8 cellular contexts compared by ENCODE assay signal in the genomic region with DNA sequence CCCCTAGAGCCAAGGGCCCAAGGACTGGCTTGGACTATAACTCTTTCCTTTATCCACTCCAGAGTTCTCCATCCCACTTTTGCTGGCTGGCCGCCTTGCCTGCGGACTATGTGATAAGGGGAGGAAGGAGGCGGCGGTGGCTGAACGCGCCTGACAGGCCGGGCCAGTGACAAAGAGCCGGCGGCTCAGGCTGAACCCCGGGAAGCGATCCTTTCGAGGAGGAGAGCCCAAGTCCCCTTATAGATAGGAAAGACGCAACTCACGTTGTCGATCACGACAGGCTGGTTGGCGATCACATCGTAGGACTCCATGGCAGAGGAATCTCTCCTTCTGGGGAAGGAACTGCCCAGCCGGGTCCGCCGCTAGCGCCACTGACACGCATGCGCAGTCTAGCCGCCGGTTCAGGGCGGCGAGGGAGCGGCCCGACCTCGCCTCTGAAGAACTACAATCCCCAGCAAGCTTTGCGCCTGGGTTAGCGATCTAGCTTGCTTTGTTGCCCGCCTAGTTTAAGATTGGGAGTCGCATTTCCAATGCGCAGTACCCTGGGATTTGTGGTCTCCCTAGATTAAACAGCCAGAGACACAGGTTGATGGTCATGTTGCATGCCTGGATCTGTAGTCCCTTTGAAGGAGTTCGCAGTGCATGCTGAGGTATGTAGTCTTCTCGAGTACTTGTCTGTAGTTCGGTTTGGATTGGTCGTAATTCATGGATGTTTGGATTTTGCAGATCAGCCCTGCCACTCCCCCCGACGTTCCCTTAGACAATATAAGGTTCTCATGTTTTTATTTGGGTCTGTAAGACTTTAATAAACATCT. TPM values are rescaled to one million over a fixed set of nuclear protein-coding genes. Genes with fewer than 3 reads are reported as not detected.
DNase-seq lines count a peak whose midpoint lies in the region; ATAC-seq and TF ChIP-seq lines count a peak whose summit lies in the region.

TSS of gene ACTR1A (minus strand) at position 376 of the 815 bp plus-strand sequence. CDS start at position 311, 65 bp downstream.

- POLR2A ChIA-PET in activated CD4-positive, alpha-beta T cell treated with anti-CD3 and anti-CD28 coated beads, Interleukin-2, amount 10 ng/mL, durations not matched to agents 7 days and 5 days (lab: Charles Lee) = interaction anchor here (0.6 kb wide), 1 partner anchor 31 kb away, joined by 6 read pairs; no protein-coding TSS in a partner anchor

- H3K27ac ChIP-seq in coronary artery = peak within 1 kb of the TSS; percentile 86 to 98
- peak within 1 kb of the TSS; percentile 94 for H3K27ac ChIP-seq in layer of hippocampus (ENCODE audit: low read depth, low read length)

- CTCF ChIA-PET in activated CD4-positive, alpha-beta T cell treated with anti-CD3 and anti-CD28 coated beads, Interleukin-2, amount 10 ng/mL, durations not matched to agents 7 days and 5 days (lab: Charles Lee) = interaction anchor here (0.6 to 3.8 kb wide), 13 partner anchors 9 to 124 kb away, joined by 3 to 36 read pairs (median 6); partner anchors contain the start of gene C10orf95

- H3K4me1 Mint-ChIP-seq in activated CD4-positive, alpha-beta T cell treated with anti-CD3 and anti-CD28 coated beads, Interleukin-2, amount 10 ng/mL, durations not matched to agents 7 days and 5 days = peaks cover 38% of the 10 kb centered on the region

- no peaks in the 10 kb centered on the region for H3K27me3 Mint-ChIP-seq in activated CD4-positive, alpha-beta T cell treated with anti-CD3 and anti-CD28 coated beads, Interleukin-2, amount 10 ng/mL, durations not matched to agents 7 days and 5 days

- TF ChIP-seq CTCF in coronary artery (IDR thresholded peaks at IDR 0.05) = no peak

- peak; percentile 49 for ATAC-seq in GM19351 (IDR thresholded peaks at IDR 0.05; ENCODE audit: unreplicated experiment)
- peak; percentile 41 for ATAC-seq in HG03520 (IDR thresholded peaks at IDR 0.05; ENCODE audit: unreplicated experiment)

- DNase-seq in C1 segment of cervical spinal cord (lab: John Stamatoyannopoulos, UW) = peak; percentile 65 to 100 (median 94)
- DNase-seq in NCI-H69 (lab: John Stamatoyannopoulos, UW) = peak; percentile 97
- DNase-seq in activated CD4-positive, alpha-beta T cell treated with anti-CD3 and anti-CD28 coated beads, Interleukin-2, amount 10 ng/mL, durations not matched to agents 7 days and 5 days = peak; percentile 96
- DNase-seq in coronary artery (ENCODE audit: low spot score) = peak; percentile 97
- DNase-seq in stimulated activated CD4-positive, alpha-beta T cell treated with anti-CD3 and anti-CD28 coated beads, Interleukin-1b, Interleukin-23, amount 100 ng/mL, for 4 hours (ENCODE audit: low read depth in 2 of 2) = peak; percentile 87 to 90

- no peaks in the 10 kb centered on the region for H3K9me3 Mint-ChIP-seq in activated CD4-positive, alpha-beta T cell treated with anti-CD3 and anti-CD28 coated beads, Interleukin-2, amount 10 ng/mL, durations not matched to agents 7 days and 5 days

- no peaks in the 10 kb centered on the region for H3K27me3 ChIP-seq in layer of hippocampus (ENCODE audit: control insufficient read depth, insufficient read depth, low read length)

- H3K27ac Mint-ChIP-seq in activated CD4-positive, alpha-beta T cell treated with anti-CD3 and anti-CD28 coated beads, Interleukin-2, amount 10 ng/mL, durations not matched to agents 7 days and 5 days = no peak within 1 kb of the TSS

- peak within 1 kb of the TSS; percentile 89 for H3K4me3 ChIP-seq in coronary artery

- H3K4me3 Mint-ChIP-seq in activated CD4-positive, alpha-beta T cell treated with anti-CD3 and anti-CD28 coated beads, Interleukin-2, amount 10 ng/mL, durations not matched to agents 7 days and 5 days = no peak within 1 kb of the TSS

- H3K36me3 Mint-ChIP-seq in activated CD4-positive, alpha-beta T cell treated with anti-CD3 and anti-CD28 coated beads, Interleukin-2, amount 10 ng/mL, durations not matched to agents 7 days and 5 days (ENCODE audit: low read depth) = peaks cover 15% of the 10 kb centered on the region

RNA-seq across cellular contexts. Expression of gene ACTR1A, which starts in this region (rescaled TPM):
- total RNA-seq in activated CD4-positive, alpha-beta T cell treated with anti-CD3 and anti-CD28 coated beads, Interleukin-2, amount 10 ng/mL, durations not matched to agents 7 days and 5 days = 10 to 100 TPM; 76.1 to 84.5 TPM

Comparison
In these comparisons a context has a peak if more than half of its experiments do, and no peak if none do; other contexts are left out.
1. Peak in every context shown above with its lines: DNase-seq, ATAC-seq, H3K4me3 ChIP-seq and H3K27ac ChIP-seq.